1 cellular context compared by ENCODE assay signal in genomic region chr15:92631721-92632120, GRCh38.
TF ChIP-seq lines count a peak whose summit lies in the region.

No MANE protein-coding gene starts in this region.

TF ChIP-seq in HCT116, 20 proteins besides CTCF, POLR2A, EP300 and RAD21 (continued from another document):
- TF ChIP-seq REST (IDR thresholded peaks at IDR 0.05; ENCODE audit: low read depth) (no peak), ELF1 (IDR thresholded peaks at IDR 0.05; ENCODE audit: borderline replicate concordance, low read depth) (no peak), ATF3 (IDR thresholded peaks at IDR 0.05) (no peak)
